In the genomic region with DNA sequence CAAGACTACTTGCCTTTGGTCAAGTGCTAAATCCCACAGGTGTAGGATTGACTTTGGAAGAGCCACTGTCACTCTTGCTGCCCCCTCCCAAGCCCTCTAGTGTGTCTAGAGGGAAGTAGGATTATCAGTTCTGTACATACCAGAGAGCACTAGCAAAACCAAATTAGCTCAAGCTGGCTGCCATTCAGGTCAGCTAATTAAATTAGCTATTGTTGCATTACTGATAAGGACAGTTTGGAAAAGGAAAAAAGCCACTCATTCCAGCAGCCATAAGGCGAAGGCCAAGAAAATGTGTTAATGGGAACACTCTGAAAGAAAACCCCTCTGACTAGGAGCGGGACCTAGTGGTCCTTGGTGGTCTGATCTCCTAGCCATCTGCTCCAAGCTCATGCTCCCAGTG, we compare ENCODE assay signal across 9 cellular contexts.
"Had no signal": no experiment of that assay in that cellular context is flagged by ENCODE, and none has a peak within 500 bp of the region (broad histone marks: within the 10 kb centered on the region; RNA-seq: fewer than 3 reads in every experiment).

No MANE protein-coding gene starts in this region.

- H3K27ac Mint-ChIP-seq: HFFc6, IgD-negative memory B cell had no signal

- H3K36me3 Mint-ChIP-seq: IgD-negative memory B cell had no signal

- H3K36me3 ChIP-seq: HAP-1 had no signal

- ATAC-seq: HCT116, HepG2 had no signal

- H3K9me3 Mint-ChIP-seq: HFFc6 had no signal

- H3K4me1 ChIP-seq: HAP-1 had no signal

- H3K4me1 Mint-ChIP-seq: IgD-negative memory B cell had no signal

- H3K4me3 Mint-ChIP-seq: HFFc6, IgD-negative memory B cell had no signal

- H3K4me3 ChIP-seq: GM23248, HAP-1 had no signal

- H3K9me3 ChIP-seq: HAP-1 had no signal

- DNase-seq: GM23248, GOT3, H7, HFFc6 had no signal

- H3K27ac ChIP-seq: GM23248, HL-60 had no signal

- H3K9ac ChIP-seq: GM23248 had no signal
